In genomic region chr14:102217987-102218421, GRCh38 we compare ENCODE assay signal across 20 cellular contexts.
"Had no signal": no experiment of that assay in that cellular context is flagged by ENCODE, and none has a peak within 500 bp of the region (broad histone marks: within the 10 kb centered on the region; RNA-seq: fewer than 3 reads in every experiment).

No MANE protein-coding gene starts in this region.

- H2AFZ ChIP-seq: parathyroid adenoma had no signal

- H3K4me3 Mint-ChIP-seq: activated CD4-positive, alpha-beta memory T cell treated with anti-CD3 and anti-CD28 coated beads for 36 hours; activated CD4-positive, alpha-beta T cell treated with anti-CD3 and anti-CD28 coated beads for 36 hours; activated CD8-positive, alpha-beta memory T cell treated with anti-CD3 and anti-CD28 coated beads, Interleukin-2, amount 10 ng/mL, durations not matched to agents 7 days and 5 days; activated naive CD8-positive, alpha-beta T cell; activated T-cell treated with anti-CD3 and anti-CD28 coated beads, Interleukin-2, amount 50 U/mL, for 4 hours; immature natural killer cell; stimulated activated naive B cell treated with anti-CD40 and anti-IgM and Interleukin-4, amounts not matched to agents 10 μg/mL and 1 μg/mL and 100 μg/mL, for 72 hours had no signal

- DNase-seq: activated CD4-positive, alpha-beta memory T cell treated with anti-CD3 and anti-CD28 coated beads for 36 hours; activated CD4-positive, alpha-beta T cell treated with anti-CD3 and anti-CD28 coated beads for 36 hours; activated CD8-positive, alpha-beta memory T cell treated with anti-CD3 and anti-CD28 coated beads, Interleukin-2, amount 10 ng/mL, durations not matched to agents 7 days and 5 days; activated gamma-delta T cell treated with Interleukin-2 at 50 U/mL for 16 hours; activated T-cell treated with anti-CD3 and anti-CD28 coated beads, Interleukin-2, amount 50 U/mL, for 4 hours; amniotic stem cell; cortex of kidney; effector memory CD4-positive, alpha-beta T cell; foreskin keratinocyte; immature natural killer cell; naive B cell; stimulated activated CD4-positive, alpha-beta T cell treated with anti-CD3 and anti-CD28 coated beads, Interleukin-4, amount 100 ng/mL, for 1 hour; stimulated activated naive B cell treated with anti-CD40 and anti-IgM and Interleukin-4, amounts not matched to agents 10 μg/mL and 1 μg/mL and 100 μg/mL, for 72 hours; T-helper 9 cell had no signal

- H3K27me3 Mint-ChIP-seq: activated CD4-positive, alpha-beta memory T cell treated with anti-CD3 and anti-CD28 coated beads for 36 hours; activated CD4-positive, alpha-beta T cell treated with anti-CD3 and anti-CD28 coated beads for 36 hours; activated CD8-positive, alpha-beta memory T cell treated with anti-CD3 and anti-CD28 coated beads, Interleukin-2, amount 10 ng/mL, durations not matched to agents 7 days and 5 days; activated naive CD8-positive, alpha-beta T cell; naive B cell; stimulated activated naive B cell treated with anti-CD40 and anti-IgM and Interleukin-4, amounts not matched to agents 10 μg/mL and 1 μg/mL and 100 μg/mL, for 72 hours had no signal

- H3K4me1 ChIP-seq: parathyroid adenoma had no signal

- H3K4me3 ChIP-seq: tibial nerve, vagina had no signal

- H3K9me3 Mint-ChIP-seq: activated CD4-positive, alpha-beta memory T cell treated with anti-CD3 and anti-CD28 coated beads for 36 hours; activated T-cell treated with anti-CD3 and anti-CD28 coated beads, Interleukin-2, amount 50 U/mL, for 4 hours; immature natural killer cell; naive B cell; stimulated activated naive B cell treated with anti-CD40 and anti-IgM and Interleukin-4, amounts not matched to agents 10 μg/mL and 1 μg/mL and 100 μg/mL, for 72 hours had no signal

- H3K9me3 ChIP-seq: neutrophil, tibial nerve, vagina had no signal

- H3K27ac Mint-ChIP-seq: activated CD4-positive, alpha-beta memory T cell treated with anti-CD3 and anti-CD28 coated beads for 36 hours; activated CD4-positive, alpha-beta T cell treated with anti-CD3 and anti-CD28 coated beads for 36 hours; activated CD8-positive, alpha-beta memory T cell treated with anti-CD3 and anti-CD28 coated beads, Interleukin-2, amount 10 ng/mL, durations not matched to agents 7 days and 5 days; activated naive CD8-positive, alpha-beta T cell; immature natural killer cell; naive B cell had no signal

- H3K27me3 ChIP-seq: foreskin keratinocyte, neutrophil, tibial nerve, vagina had no signal

- H3K9ac ChIP-seq: parathyroid adenoma had no signal

- H3K36me3 Mint-ChIP-seq: activated CD4-positive, alpha-beta memory T cell treated with anti-CD3 and anti-CD28 coated beads for 36 hours; activated CD8-positive, alpha-beta memory T cell treated with anti-CD3 and anti-CD28 coated beads, Interleukin-2, amount 10 ng/mL, durations not matched to agents 7 days and 5 days; activated naive CD8-positive, alpha-beta T cell; immature natural killer cell; naive B cell had no signal

- ATAC-seq: activated CD4-positive, alpha-beta T cell treated with anti-CD3 and anti-CD28 coated beads for 36 hours; activated CD8-positive, alpha-beta memory T cell treated with anti-CD3 and anti-CD28 coated beads, Interleukin-2, amount 10 ng/mL, durations not matched to agents 7 days and 5 days; activated T-cell treated with anti-CD3 and anti-CD28 coated beads, Interleukin-2, amount 50 U/mL, for 4 hours; foreskin keratinocyte; stimulated activated naive B cell treated with anti-CD40 and anti-IgM and Interleukin-4, amounts not matched to agents 10 μg/mL and 1 μg/mL and 100 μg/mL, for 72 hours had no signal

- H3K27ac ChIP-seq: foreskin keratinocyte, neutrophil, parathyroid adenoma, tibial nerve, vagina, VCaP had no signal
